Comparison of ENCODE assay signal across 7 cellular contexts in genomic region chr3:196431193-196432136, GRCh38. TPM values are rescaled to one million over a fixed set of nuclear protein-coding genes. Genes with fewer than 3 reads are reported as not detected.
DNase-seq lines count a peak whose midpoint lies in the region; ATAC-seq and TF ChIP-seq lines count a peak whose summit lies in the region.

No MANE protein-coding gene starts in this region.

- peaks cover 6% of the 10 kb centered on the region; the same call in 1 of the 2 replicates for H3F3A ChIP-seq in GM23338 (replicated peaks; ENCODE audit: low read depth)

- H3K27ac Mint-ChIP-seq in GM23338: peak overlapping the region; percentile 88
- H3K27ac Mint-ChIP-seq in T-helper 2 cell treated with Interferon-gamma antibody and Interleukin-4, amounts not matched to agents 5 μg/mL and 100 μg/mL, for 36 hours: peak overlapping the region; percentile 96

- no peak for TF ChIP-seq CTCF in GM10248 (IDR thresholded peaks at IDR 0.05; ENCODE audit: control extremely low read depth, extremely low read depth, low read depth, missing control alignments)
- no peak for TF ChIP-seq CTCF in GM23338 (conservative IDR thresholded peaks at IDR 0.05; ENCODE audit: low read depth in 2 of 2)
- no peak for TF ChIP-seq CTCF in kidney epithelial cell (IDR thresholded peaks at IDR 0.05; ENCODE audit: insufficient read depth, low read length, poor library complexity, severe bottlenecking)

- H3K4me2 ChIP-seq in GM23338: peak overlapping the region; percentile 84

- peak overlapping the region; percentile 99 for H3K4me3 ChIP-seq in GM23338
- H3K4me3 ChIP-seq in kidney epithelial cell (ENCODE audit: low read depth, low read length): peak overlapping the region; percentile 97

- H3K36me3 ChIP-seq in GM23338 (ENCODE audit: insufficient read depth) (peaks cover 7% of the 10 kb centered on the region; the same call in 1 of the 2 replicates), KOPT-K1 (ENCODE audit: insufficient read depth, low read length) (peaks cover 15% of the 10 kb centered on the region), kidney epithelial cell (ENCODE audit: control insufficient read depth, insufficient read depth, low read length) (no peaks in the 10 kb centered on the region)

- peaks cover 22% of the 10 kb centered on the region for H4K20me1 ChIP-seq in GM23338 (replicated peaks; ENCODE audit: insufficient read depth)

- no peaks in the 10 kb centered on the region for H3K9me3 ChIP-seq in KOPT-K1 (ENCODE audit: insufficient read depth, low read length, poor library complexity, severe bottlenecking)

- H3K27me3 Mint-ChIP-seq in GM23338 (ENCODE audit: insufficient read depth, low read depth, poor library complexity): peaks cover 13% of the 10 kb centered on the region
- H3K27me3 Mint-ChIP-seq in T-helper 2 cell treated with Interferon-gamma antibody and Interleukin-4, amounts not matched to agents 5 μg/mL and 100 μg/mL, for 36 hours (ENCODE audit: low read depth): no peaks in the 10 kb centered on the region

- CTCF ChIA-PET in GM10248 (lab: Yijun Ruan, JAX): interaction anchor here (1.1 to 1.5 kb wide), 2 partner anchors 55 to 97 kb away, joined by 3 to 4 read pairs; no protein-coding TSS in a partner anchor

- H3K9me2 ChIP-seq in GM23338 (ENCODE audit: insufficient read depth): no peaks in the 10 kb centered on the region

- POLR2A ChIA-PET in GM10248 (lab: Yijun Ruan, JAX): no interaction called here

- H3K79me2 ChIP-seq in GM23338 (replicated peaks; ENCODE audit: insufficient read depth): peaks cover 56% of the 10 kb centered on the region

- peak overlapping the region; percentile 82 for H2AFZ ChIP-seq in GM23338

- DNase-seq in GM10248 (ENCODE audit: extremely low spot score): peak; percentile 59
- DNase-seq in GM23338 (ENCODE audit: low spot score): peak; percentile 38
- DNase-seq in T-helper 2 cell treated with Interferon-gamma antibody and Interleukin-4, amounts not matched to agents 5 μg/mL and 100 μg/mL, for 36 hours (ENCODE audit: low spot score): peak; percentile 13
- DNase-seq in cerebellum (ENCODE audit: low spot score): peak; percentile 28
- DNase-seq in kidney epithelial cell (ENCODE audit: low read depth): peak; percentile 47
- DNase-seq in stimulated activated CD4-positive, alpha-beta T cell treated with anti-CD3 and anti-CD28 coated beads, Interleukin-4, amount 100 ng/mL, for 24 hours: peak; percentile 24

- peak overlapping the region; percentile 92 for H3K27ac ChIP-seq in GM23338 (ENCODE audit: low read depth)
- peak overlapping the region; percentile 66 for H3K27ac ChIP-seq in KOPT-K1 (ENCODE audit: low read depth, low read length, poor library complexity, severe bottlenecking)

- no peaks in the 10 kb centered on the region for H3K9me3 Mint-ChIP-seq in GM23338
- no peaks in the 10 kb centered on the region for H3K9me3 Mint-ChIP-seq in T-helper 2 cell treated with Interferon-gamma antibody and Interleukin-4, amounts not matched to agents 5 μg/mL and 100 μg/mL, for 36 hours

- H3K27me3 ChIP-seq in GM23338 (ENCODE audit: insufficient read depth) (no peaks in the 10 kb centered on the region), kidney epithelial cell (ENCODE audit: control insufficient read depth, insufficient read depth, low read length) (no peaks in the 10 kb centered on the region)

- H3K4me1 Mint-ChIP-seq in GM23338: peaks cover 7% of the 10 kb centered on the region
- peaks cover 15% of the 10 kb centered on the region for H3K4me1 Mint-ChIP-seq in T-helper 2 cell treated with Interferon-gamma antibody and Interleukin-4, amounts not matched to agents 5 μg/mL and 100 μg/mL, for 36 hours (ENCODE audit: low read depth)

- H3K4me1 ChIP-seq in GM23338 (ENCODE audit: insufficient read depth): peaks cover 7% of the 10 kb centered on the region

- ATAC-seq in GM23338: peak; percentile 62

- H3K4me3 Mint-ChIP-seq in GM23338: peak overlapping the region; percentile 86
- peak overlapping the region; percentile 81 for H3K4me3 Mint-ChIP-seq in T-helper 2 cell treated with Interferon-gamma antibody and Interleukin-4, amounts not matched to agents 5 μg/mL and 100 μg/mL, for 36 hours

- H3K36me3 Mint-ChIP-seq in GM23338 (ENCODE audit: low read depth): peaks cover 11% of the 10 kb centered on the region; the same call in 2 of the 3 replicates
- peaks cover 10% of the 10 kb centered on the region for H3K36me3 Mint-ChIP-seq in T-helper 2 cell treated with Interferon-gamma antibody and Interleukin-4, amounts not matched to agents 5 μg/mL and 100 μg/mL, for 36 hours (ENCODE audit: low read depth)

TF ChIP-seq in GM23338, 12 proteins besides CTCF, POLR2A, EP300 and RAD21 (continues in another document):
- TF ChIP-seq ZNF462 (CRISPR knock-in tag; IDR thresholded peaks at IDR 0.05) (no peak), EZH2 (IDR thresholded peaks at IDR 0.05; ENCODE audit: low read depth, unreplicated experiment) (no peak), ETS1 (IDR thresholded peaks at IDR 0.05) (no peak), CREB1 (CRISPR knock-in tag; IDR thresholded peaks at IDR 0.05; ENCODE audit: low read depth) (no peak), NANOG (IDR thresholded peaks at IDR 0.05; ENCODE audit: borderline replicate concordance) (no peak), POLR2AphosphoS5 (IDR thresholded peaks at IDR 0.05; ENCODE audit: low read depth) (no peak), STAT1 (IDR thresholded peaks at IDR 0.05; ENCODE audit: unreplicated experiment) (no peak), JUNB (IDR thresholded peaks at IDR 0.05; ENCODE audit: unreplicated experiment) (no peak), ZNF114 (CRISPR knock-in tag; IDR thresholded peaks at IDR 0.05) (no peak)

RNA-seq across cellular contexts. Expression of gene UBXN7, which starts 0.8 kb away (rescaled TPM):
- 45.2 and 46.2 TPM in 2 replicates for total RNA-seq in GM23338 (2014; rRNA removed; shearing (Covaris generic))
- polyA plus RNA-seq in GM23338 (2016; fragmentation: Nextera tagmentation; extraction: Ambion mirVana): 27.6 and 37.9 TPM in 2 replicates
- 48.9 TPM for total RNA-seq in cerebellum
- total RNA-seq in kidney epithelial cell: 13.0 and 16.4 TPM in 2 replicates

Comparison
In these comparisons a context has a peak if more than half of its experiments do, and no peak if none do; other contexts are left out.
1. Peak in every context shown above with its lines: DNase-seq, ATAC-seq, H3K4me3 ChIP-seq and H3K27ac ChIP-seq.